ENCODE assay signal across 22 cellular contexts in the genomic region with DNA sequence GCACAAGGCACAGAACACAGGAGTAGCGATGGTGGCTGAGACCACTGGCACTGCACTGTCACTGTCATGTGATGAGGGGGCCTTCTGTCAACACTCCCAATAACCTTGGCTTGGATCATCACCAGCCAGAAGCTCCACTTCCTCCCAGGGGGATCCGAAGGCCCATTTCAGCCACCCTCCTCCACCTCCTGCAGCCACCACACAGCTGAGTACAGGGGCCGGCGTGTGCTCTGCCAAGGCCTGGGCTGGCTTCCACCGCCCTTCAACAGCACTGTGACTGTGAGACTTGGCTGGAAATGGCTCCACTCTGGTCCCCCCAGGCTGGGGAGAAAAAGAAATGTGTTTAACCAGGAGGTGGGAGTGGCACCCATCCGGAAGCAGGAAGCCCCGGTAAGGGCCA. TPM values are rescaled to one million over a fixed set of nuclear protein-coding genes. Genes with fewer than 3 reads are reported as not detected.
DNase-seq lines count a peak whose midpoint lies in the region; ATAC-seq and TF ChIP-seq lines count a peak whose summit lies in the region.
"Had no signal": no experiment of that assay in that cellular context is flagged by ENCODE, and none has a peak within 500 bp of the region (broad histone marks: within the 10 kb centered on the region; RNA-seq: fewer than 3 reads in every experiment).

No MANE protein-coding gene starts in this region.

- no peak overlapping the region for H3K4me3 ChIP-seq in A673 (ENCODE audit: low read depth, low read length, poor library complexity, severe bottlenecking)
- H3K4me3 ChIP-seq in BLaER1 treated with 17β-estradiol and CSF1 and Interleukin-3, amounts not matched to agents 10 nM and 100 nM, result peak overlapping the region in 7 of 10 experiments; percentile 8 to 50 (median 17); a peak in 6 of 20 replicates
- no peak overlapping the region for H3K4me3 ChIP-seq in dorsolateral prefrontal cortex
- H3K4me3 ChIP-seq: colonic mucosa, SJCRH30 had no signal

- DNase-seq in A673 (ENCODE audit: low spot score) (no peak), dorsolateral prefrontal cortex (peak in 1 of 10 donors; percentile 31), medulla oblongata (ENCODE audit: extremely low spot score) (peak; percentile 63)
- no peak for DNase-seq in stimulated activated CD4-positive, alpha-beta T cell treated with anti-CD3 and anti-CD28 coated beads, Interleukin-4, amount 100 ng/mL, for 1 hour
- DNase-seq in activated CD8-positive, alpha-beta T cell treated with anti-CD3 and anti-CD28 coated beads for 36 hours, result no peak
- DNase-seq: activated CD4-positive, alpha-beta T cell treated with anti-CD3 and anti-CD28 coated beads for 36 hours; activated naive CD8-positive, alpha-beta T cell treated with anti-CD3 and anti-CD28 coated beads for 36 hours; CD8-positive, alpha-beta T cell; colonic mucosa; HFFc6; Kasumi-1; NCI-H1048; NCI-H2029 treated with DMSO at 0.1 percent for 48 hours; NCI-H226; NCI-H774; PC-3; SJCRH30; T-cell had no signal

- H3K4me2 ChIP-seq in BLaER1 treated with 17β-estradiol and CSF1 and Interleukin-3, amounts not matched to agents 10 nM and 100 nM, result peak overlapping the region; percentile 43 to 96 (median 81)

- H3K27me3 ChIP-seq in A673 (replicated peaks; ENCODE audit: insufficient read depth, low read depth, low read length, poor library complexity) (no peaks in the 10 kb centered on the region), dorsolateral prefrontal cortex (no peaks in the 10 kb centered on the region)
- no peaks in the 10 kb centered on the region for H3K27me3 ChIP-seq in BLaER1 treated with 17β-estradiol and CSF1 and Interleukin-3, amounts not matched to agents 10 nM and 100 nM
- H3K27me3 ChIP-seq: colonic mucosa, SJCRH30 had no signal

- H3K27me3 Mint-ChIP-seq in activated CD8-positive, alpha-beta T cell treated with anti-CD3 and anti-CD28 coated beads for 36 hours, result no peaks in the 10 kb centered on the region
- H3K27me3 Mint-ChIP-seq: activated CD4-positive, alpha-beta T cell treated with anti-CD3 and anti-CD28 coated beads for 36 hours; activated naive CD8-positive, alpha-beta T cell treated with anti-CD3 and anti-CD28 coated beads for 36 hours; T-cell had no signal

- H3K36me3 ChIP-seq in A673 (ENCODE audit: insufficient read depth, low read length, poor library complexity, severe bottlenecking), result peaks cover 82% of the 10 kb centered on the region
- H3K36me3 ChIP-seq in BLaER1 treated with 17β-estradiol and CSF1 and Interleukin-3, amounts not matched to agents 10 nM and 100 nM, result peaks cover 86 to 91% (median 87%) of the 10 kb centered on the region in 11 experiments

- peaks cover 58 to 97% (median 80%) of the 10 kb centered on the region in 11 experiments for H4K20me1 ChIP-seq in BLaER1 treated with 17β-estradiol and CSF1 and Interleukin-3, amounts not matched to agents 10 nM and 100 nM

- BruUV-seq in A673 (replicated peaks; lab: Mats Ljungman, UMichigan), result no TSS peak

- H3K27ac ChIP-seq in A673 (ENCODE audit: low read depth, low read length, poor library complexity, severe bottlenecking) (peak overlapping the region; percentile 50), dorsolateral prefrontal cortex (peak overlapping the region in 55 of 59 donors; percentile 8 to 79 (median 68))
- peak overlapping the region in 10 of 11 experiments; percentile 31 to 100 (median 76); a peak in 19 of 22 replicates for H3K27ac ChIP-seq in BLaER1 treated with 17β-estradiol and CSF1 and Interleukin-3, amounts not matched to agents 10 nM and 100 nM
- H3K27ac ChIP-seq: colonic mucosa, SJCRH30 had no signal

- H3K4me3 Mint-ChIP-seq in activated CD8-positive, alpha-beta T cell treated with anti-CD3 and anti-CD28 coated beads for 36 hours, result no peak overlapping the region
- H3K4me3 Mint-ChIP-seq: activated CD4-positive, alpha-beta T cell treated with anti-CD3 and anti-CD28 coated beads for 36 hours; activated naive CD8-positive, alpha-beta T cell treated with anti-CD3 and anti-CD28 coated beads for 36 hours; activated T-helper 1 cell treated with anti-CD3 and anti-CD28 coated beads, Interleukin-12 subunit alpha, Interleukin-12 subunit beta, Interleukin-2, Interleukin-4 antibody, amounts not matched to agents 30 ng/mL and 10 ng/mL and 1 ng/mL, durations not matched to agents 14 hours and 24 hours and 36 hours; CD8-positive, alpha-beta T cell; HFFc6; T-cell had no signal

- no peak for TF ChIP-seq CTCF in A673 (conservative IDR thresholded peaks at IDR 0.05; ENCODE audit: low read depth, low read length)
- TF ChIP-seq CTCF in dorsolateral prefrontal cortex (IDR thresholded peaks at IDR 0.05 in 54 of 56, conservative IDR thresholded peaks at IDR 0.05 in 2 of 56; ENCODE audit: low read depth in 1 of 56, partially characterized antibody in 56 of 56), result no peak
- no peak for TF ChIP-seq CTCF in activated CD8-positive, alpha-beta T cell treated with anti-CD3 and anti-CD28 coated beads for 36 hours (IDR thresholded peaks at IDR 0.05)

- CTCF ChIA-PET in A673 (lab: Charles Lee), result no interaction called here
- CTCF ChIA-PET in activated CD8-positive, alpha-beta T cell treated with anti-CD3 and anti-CD28 coated beads for 36 hours (lab: Charles Lee), result interaction anchor here (1.4 to 1.6 kb wide), 2 partner anchors 94 to 121 kb away, joined by 3 to 4 read pairs; no protein-coding TSS in a partner anchor

- no peaks in the 10 kb centered on the region for H3K4me1 ChIP-seq in A673 (ENCODE audit: insufficient read depth, low read length, poor library complexity, severe bottlenecking)
- H3K4me1 ChIP-seq in BLaER1 treated with 17β-estradiol and CSF1 and Interleukin-3, amounts not matched to agents 10 nM and 100 nM, result peaks cover 71 to 93% (median 84%) of the 10 kb centered on the region in 10 experiments
- H3K4me1 ChIP-seq: SJCRH30 had no signal

- peak overlapping the region; percentile 5 to 74 (median 63); a peak in 20 of 22 replicates for H3K9ac ChIP-seq in BLaER1 treated with 17β-estradiol and CSF1 and Interleukin-3, amounts not matched to agents 10 nM and 100 nM

- ATAC-seq in GM19328 (IDR thresholded peaks at IDR 0.05; ENCODE audit: unreplicated experiment), result no peak
- no peak for ATAC-seq in activated CD8-positive, alpha-beta T cell treated with anti-CD3 and anti-CD28 coated beads for 36 hours
- no peak for ATAC-seq in GM18519 (IDR thresholded peaks at IDR 0.05; ENCODE audit: low FRiP score, unreplicated experiment)
- ATAC-seq: activated CD4-positive, alpha-beta T cell treated with anti-CD3 and anti-CD28 coated beads for 36 hours; CD8-positive, alpha-beta T cell; PC-3; T-cell had no signal

- POLR2A ChIA-PET in A673 (lab: Charles Lee; ENCODE audit: low non-redundant PET), result no interaction called here
- POLR2A ChIA-PET in activated CD8-positive, alpha-beta T cell treated with anti-CD3 and anti-CD28 coated beads for 36 hours (lab: Charles Lee), result no interaction called here

- H3K9me3 Mint-ChIP-seq in activated CD8-positive, alpha-beta T cell treated with anti-CD3 and anti-CD28 coated beads for 36 hours, result no peaks in the 10 kb centered on the region
- H3K9me3 Mint-ChIP-seq: activated naive CD8-positive, alpha-beta T cell treated with anti-CD3 and anti-CD28 coated beads for 36 hours; activated T-helper 1 cell treated with anti-CD3 and anti-CD28 coated beads, Interleukin-12 subunit alpha, Interleukin-12 subunit beta, Interleukin-2, Interleukin-4 antibody, amounts not matched to agents 30 ng/mL and 10 ng/mL and 1 ng/mL, durations not matched to agents 14 hours and 24 hours and 36 hours; CD8-positive, alpha-beta T cell; HFFc6; T-cell had no signal

- H3K4me1 Mint-ChIP-seq in activated CD8-positive, alpha-beta T cell treated with anti-CD3 and anti-CD28 coated beads for 36 hours (ENCODE audit: low read depth), result peaks cover 5% of the 10 kb centered on the region

- no peaks in the 10 kb centered on the region for H3K9me3 ChIP-seq in A673 (ENCODE audit: low read depth, low read length, poor library complexity, severe bottlenecking)
- H3K9me3 ChIP-seq in BLaER1 treated with 17β-estradiol and CSF1 and Interleukin-3, amounts not matched to agents 10 nM and 100 nM (replicated peaks in 1 of 11), result no peaks in the 10 kb centered on the region
- H3K9me3 ChIP-seq: colonic mucosa, SJCRH30 had no signal

- no peak overlapping the region for H3K27ac Mint-ChIP-seq in activated CD8-positive, alpha-beta T cell treated with anti-CD3 and anti-CD28 coated beads for 36 hours
- H3K27ac Mint-ChIP-seq: activated CD4-positive, alpha-beta T cell treated with anti-CD3 and anti-CD28 coated beads for 36 hours; activated naive CD8-positive, alpha-beta T cell treated with anti-CD3 and anti-CD28 coated beads for 36 hours; activated T-helper 1 cell treated with anti-CD3 and anti-CD28 coated beads, Interleukin-12 subunit alpha, Interleukin-12 subunit beta, Interleukin-2, Interleukin-4 antibody, amounts not matched to agents 30 ng/mL and 10 ng/mL and 1 ng/mL, durations not matched to agents 14 hours and 24 hours and 36 hours had no signal

- intact Hi-C loops in A673 (cut with micrococcal nuclease; ENCODE audit: unreplicated experiment), result no loop called here
- intact Hi-C loops in dorsolateral prefrontal cortex (cut with DNase I), result no loop called here
- intact Hi-C loops in activated CD8-positive, alpha-beta T cell treated with anti-CD3 and anti-CD28 coated beads for 36 hours (cut with micrococcal nuclease), result loop anchor here (10.0 kb wide), 1 partner anchor 107 kb away; a partner anchor contains a TSS

- H3K36me3 Mint-ChIP-seq in activated CD8-positive, alpha-beta T cell treated with anti-CD3 and anti-CD28 coated beads for 36 hours (ENCODE audit: low read depth), result peaks cover 50% of the 10 kb centered on the region

RNA-seq across cellular contexts. Expression of a gene that starts 9.9 kb away (rescaled TPM):
- total RNA-seq in A673 (2021), result 81.3 and 86.2 TPM in 2 replicates
- total RNA-seq in dorsolateral prefrontal cortex, result 10 to 100 TPM; 37.6 to 88.4 (median 49.0) TPM
- total RNA-seq in activated CD8-positive, alpha-beta T cell treated with anti-CD3 and anti-CD28 coated beads for 36 hours, result 10 to 100 TPM; 57.3 to 65.6 TPM

Comparison
In these comparisons a context has a peak if more than half of its experiments do, and no peak if none do; other contexts are left out.
1. H3K4me3 ChIP-seq: peak in BLaER1 treated with 17β-estradiol and CSF1 and Interleukin-3, amounts not matched to agents 10 nM and 100 nM (7 of 10); none in A673 (single experiment) and dorsolateral prefrontal cortex (0 of 59).
2. Peak in every context shown above with its lines, with median percentiles within 50 percentile points of each other: H3K27ac ChIP-seq.